1 cellular context compared by ENCODE assay signal in the genomic region with DNA sequence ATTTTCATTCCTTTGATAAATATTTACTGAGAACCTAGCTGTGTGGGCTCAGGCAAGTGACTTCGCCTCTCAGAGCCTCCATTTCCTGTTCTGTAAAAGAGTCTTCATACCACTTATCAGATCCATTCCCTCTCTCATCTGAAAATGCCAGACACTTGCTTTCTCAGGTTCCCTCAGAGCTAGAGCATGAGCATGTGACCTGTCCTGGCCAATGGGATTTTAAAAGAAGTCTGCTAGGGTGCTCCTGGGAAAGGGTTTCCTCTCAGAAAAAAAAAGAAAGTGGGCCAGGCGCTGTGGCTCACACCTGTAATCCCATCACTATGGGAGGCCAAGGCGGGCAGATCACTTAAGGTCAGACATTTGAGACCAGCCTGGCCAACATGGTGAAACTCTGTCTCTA.
TF ChIP-seq lines count a peak whose summit lies in the region.

No MANE protein-coding gene starts in this region.

TF ChIP-seq in SK-N-SH treated with all-trans-retinoic acid at 6 μM for 48 hours, 23 proteins besides CTCF, POLR2A, EP300 and RAD21 (continued from another document):
- TF ChIP-seq POU6F1 (CRISPR knock-in tag; IDR thresholded peaks at IDR 0.05; ENCODE audit: borderline replicate concordance, low read depth): no peak
